7 cellular contexts compared by ENCODE assay signal in the genomic region with DNA sequence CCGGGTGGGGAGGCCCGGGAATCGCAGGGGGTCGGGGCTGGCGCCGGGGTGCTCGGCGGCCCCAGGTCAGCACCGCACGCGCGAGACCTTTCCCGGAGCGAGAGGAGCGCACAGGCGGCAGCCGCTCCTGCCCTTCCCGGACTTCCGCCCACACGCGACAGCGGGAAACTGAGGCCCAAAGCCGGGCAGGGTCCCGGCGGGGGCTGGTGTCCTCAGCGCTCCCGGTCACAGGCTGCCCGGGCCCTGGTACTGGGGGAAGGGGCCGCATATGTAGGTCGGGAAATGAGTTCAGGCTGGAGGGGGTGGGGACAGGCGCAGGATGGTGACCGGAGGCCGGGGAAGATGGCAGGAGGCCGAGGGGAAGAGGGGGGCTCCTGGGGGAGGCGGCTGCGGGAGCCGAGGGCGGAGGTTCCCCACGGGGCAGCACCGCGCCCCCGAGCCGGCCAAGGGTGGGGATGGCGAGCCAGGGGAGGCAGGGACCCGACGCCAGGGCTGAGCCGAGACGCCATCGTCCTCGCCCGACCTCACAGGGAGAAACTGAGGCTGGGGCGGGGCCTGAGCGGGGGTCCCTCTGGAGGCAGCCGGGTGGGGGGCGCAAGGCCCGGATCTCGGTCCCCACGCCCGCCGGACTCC. TPM values are rescaled to one million over a fixed set of nuclear protein-coding genes. Genes with fewer than 3 reads are reported as not detected.
A peak's percentile ranks its signal among the peaks of the same experiment; 100 is the strongest.
DNase-seq lines count a peak whose midpoint lies in the region; ATAC-seq lines count a peak whose summit lies in the region.
"Had no signal": no experiment of that assay in that cellular context is flagged by ENCODE, and none has a peak within 500 bp of the region (broad histone marks: within the 10 kb centered on the region; RNA-seq: fewer than 3 reads in every experiment).

No MANE protein-coding gene starts in this region.

- H3K4me1 ChIP-seq in esophagus (ENCODE audit: control insufficient read depth in 2 of 2, insufficient read depth in 2 of 2, low read length in 1 of 2) = peaks cover under 1 to 37% of the 10 kb centered on the region in 2 donors

- no peak overlapping the region for H3K27ac Mint-ChIP-seq in stimulated activated naive CD8-positive, alpha-beta T cell treated with anti-CD3 and anti-CD28 coated beads, Interleukin-15, amount 100 ng/mL, for 72 hours
- no peak overlapping the region for H3K27ac Mint-ChIP-seq in activated T-helper 1 cell treated with anti-CD3 and anti-CD28 coated beads, Interleukin-12 subunit alpha, Interleukin-12 subunit beta, Interleukin-2, Interleukin-4 antibody, amounts not matched to agents 30 ng/mL and 10 ng/mL and 1 ng/mL, durations not matched to agents 14 hours and 24 hours and 36 hours

- peaks cover 30% of the 10 kb centered on the region for H3K27me3 Mint-ChIP-seq in stimulated activated naive CD8-positive, alpha-beta T cell treated with anti-CD3 and anti-CD28 coated beads, Interleukin-15, amount 100 ng/mL, for 72 hours
- H3K27me3 Mint-ChIP-seq in activated T-helper 1 cell treated with anti-CD3 and anti-CD28 coated beads, Interleukin-12 subunit alpha, Interleukin-12 subunit beta, Interleukin-2, Interleukin-4 antibody, amounts not matched to agents 30 ng/mL and 10 ng/mL and 1 ng/mL, durations not matched to agents 14 hours and 24 hours and 36 hours (ENCODE audit: insufficient read depth) = peaks cover 21% of the 10 kb centered on the region

- no peaks in the 10 kb centered on the region for H3K27me3 ChIP-seq in esophagus (ENCODE audit: control insufficient read depth in 1 of 2, insufficient read depth in 2 of 2, low read length in 2 of 2)

- H3K4me3 Mint-ChIP-seq in stimulated activated naive CD8-positive, alpha-beta T cell treated with anti-CD3 and anti-CD28 coated beads, Interleukin-15, amount 100 ng/mL, for 72 hours = peak overlapping the region; percentile 69 to 70
- no peak overlapping the region for H3K4me3 Mint-ChIP-seq in activated T-helper 1 cell treated with anti-CD3 and anti-CD28 coated beads, Interleukin-12 subunit alpha, Interleukin-12 subunit beta, Interleukin-2, Interleukin-4 antibody, amounts not matched to agents 30 ng/mL and 10 ng/mL and 1 ng/mL, durations not matched to agents 14 hours and 24 hours and 36 hours

- H3K27ac ChIP-seq in esophagus (ENCODE audit: low read depth in 2 of 2, low read length in 1 of 2) = no peak overlapping the region

- H3K4me3 ChIP-seq in esophagus (ENCODE audit: low read depth in 1 of 2, low read length in 2 of 2) = peak overlapping the region; percentile 52 to 56

- ATAC-seq in stimulated activated naive CD8-positive, alpha-beta T cell treated with anti-CD3 and anti-CD28 coated beads, Interleukin-15, amount 100 ng/mL, for 72 hours = no peak
- no peak for ATAC-seq in HG02981 (IDR thresholded peaks at IDR 0.05; ENCODE audit: unreplicated experiment)

- H3K9me3 ChIP-seq in esophagus (ENCODE audit: control insufficient read depth in 2 of 2, insufficient read depth in 1 of 2, low read depth in 1 of 2, low read length in 1 of 2) = no peaks in the 10 kb centered on the region

- 0 to 1% methylated on average over 35 to 60 of the region's 60 CpGs for WGBS in esophagus, 2 donors

- peaks cover 0 to 4% of the 10 kb centered on the region in 2 donors for H3K36me3 ChIP-seq in esophagus (ENCODE audit: control insufficient read depth in 2 of 2, insufficient read depth in 2 of 2, low read length in 1 of 2)

- intact Hi-C loops in activated T-helper 1 cell treated with anti-CD3 and anti-CD28 coated beads, Interleukin-12 subunit alpha, Interleukin-12 subunit beta, Interleukin-2, Interleukin-4 antibody, amounts not matched to agents 30 ng/mL and 10 ng/mL and 1 ng/mL, durations not matched to agents 14 hours and 24 hours and 36 hours (cut with micrococcal nuclease) = no loop called here

- H3K4me1 Mint-ChIP-seq in stimulated activated naive CD8-positive, alpha-beta T cell treated with anti-CD3 and anti-CD28 coated beads, Interleukin-15, amount 100 ng/mL, for 72 hours = peaks cover 37% of the 10 kb centered on the region
- peaks cover 23% of the 10 kb centered on the region for H3K4me1 Mint-ChIP-seq in activated T-helper 1 cell treated with anti-CD3 and anti-CD28 coated beads, Interleukin-12 subunit alpha, Interleukin-12 subunit beta, Interleukin-2, Interleukin-4 antibody, amounts not matched to agents 30 ng/mL and 10 ng/mL and 1 ng/mL, durations not matched to agents 14 hours and 24 hours and 36 hours (ENCODE audit: low read depth)

- DNase-seq in NCI-H1105 treated with DMSO at 0.1 percent for 48 hours (lab: John Stamatoyannopoulos, UW) = peak; percentile 6
- DNase-seq in NCI-H1105 (lab: John Stamatoyannopoulos, UW) = no peak
- no peak for DNase-seq in stimulated activated naive CD8-positive, alpha-beta T cell treated with anti-CD3 and anti-CD28 coated beads, Interleukin-15, amount 100 ng/mL, for 72 hours
- DNase-seq in activated T-helper 1 cell treated with anti-CD3 and anti-CD28 coated beads, Interleukin-12 subunit alpha, Interleukin-12 subunit beta, Interleukin-2, Interleukin-4 antibody, amounts not matched to agents 30 ng/mL and 10 ng/mL and 1 ng/mL, durations not matched to agents 14 hours and 24 hours and 36 hours (ENCODE audit: low spot score) = no peak
- DNase-seq: AML-193 had no signal

- no peaks in the 10 kb centered on the region for H3K9me3 Mint-ChIP-seq in stimulated activated naive CD8-positive, alpha-beta T cell treated with anti-CD3 and anti-CD28 coated beads, Interleukin-15, amount 100 ng/mL, for 72 hours
- no peaks in the 10 kb centered on the region for H3K9me3 Mint-ChIP-seq in activated T-helper 1 cell treated with anti-CD3 and anti-CD28 coated beads, Interleukin-12 subunit alpha, Interleukin-12 subunit beta, Interleukin-2, Interleukin-4 antibody, amounts not matched to agents 30 ng/mL and 10 ng/mL and 1 ng/mL, durations not matched to agents 14 hours and 24 hours and 36 hours

- no peaks in the 10 kb centered on the region for H3K36me3 Mint-ChIP-seq in activated T-helper 1 cell treated with anti-CD3 and anti-CD28 coated beads, Interleukin-12 subunit alpha, Interleukin-12 subunit beta, Interleukin-2, Interleukin-4 antibody, amounts not matched to agents 30 ng/mL and 10 ng/mL and 1 ng/mL, durations not matched to agents 14 hours and 24 hours and 36 hours (ENCODE audit: low read depth)

RNA-seq across cellular contexts. Expression of a gene that starts 0.7 kb away (rescaled TPM):
- polyA plus RNA-seq in esophagus = 1 to 10 TPM in 1 of 2 donors, under 1 TPM in 1; 0.95 to 1.3 TPM
- 1.5 and 1.8 TPM in 2 replicates for total RNA-seq in activated T-helper 1 cell treated with anti-CD3 and anti-CD28 coated beads, Interleukin-12 subunit alpha, Interleukin-12 subunit beta, Interleukin-2, Interleukin-4 antibody, amounts not matched to agents 30 ng/mL and 10 ng/mL and 1 ng/mL, durations not matched to agents 14 hours and 24 hours and 36 hours

RNA-seq across cellular contexts. Expression of a gene that starts 4.4 kb away (rescaled TPM):
- 100 to 1,000 TPM; 234 to 289 TPM for polyA plus RNA-seq in esophagus
- total RNA-seq in activated T-helper 1 cell treated with anti-CD3 and anti-CD28 coated beads, Interleukin-12 subunit alpha, Interleukin-12 subunit beta, Interleukin-2, Interleukin-4 antibody, amounts not matched to agents 30 ng/mL and 10 ng/mL and 1 ng/mL, durations not matched to agents 14 hours and 24 hours and 36 hours = 234 and 239 TPM in 2 replicates

RNA-seq across cellular contexts. Expression of a gene that starts 11.2 kb away (rescaled TPM):
- 10 to 100 TPM; 36.4 to 38.7 TPM for polyA plus RNA-seq in esophagus
- 87.6 and 91.6 TPM in 2 replicates for total RNA-seq in activated T-helper 1 cell treated with anti-CD3 and anti-CD28 coated beads, Interleukin-12 subunit alpha, Interleukin-12 subunit beta, Interleukin-2, Interleukin-4 antibody, amounts not matched to agents 30 ng/mL and 10 ng/mL and 1 ng/mL, durations not matched to agents 14 hours and 24 hours and 36 hours

RNA-seq across cellular contexts. Expression of a gene that starts 31.6 kb away (rescaled TPM):
- polyA plus RNA-seq in esophagus = 10 to 100 TPM; 38.8 to 61.4 TPM
- 69.6 and 71.3 TPM in 2 replicates for total RNA-seq in activated T-helper 1 cell treated with anti-CD3 and anti-CD28 coated beads, Interleukin-12 subunit alpha, Interleukin-12 subunit beta, Interleukin-2, Interleukin-4 antibody, amounts not matched to agents 30 ng/mL and 10 ng/mL and 1 ng/mL, durations not matched to agents 14 hours and 24 hours and 36 hours

RNA-seq across cellular contexts. Expression of a gene that starts 32.0 kb away (rescaled TPM):
- 100 to 1,000 TPM; 231 to 265 TPM for polyA plus RNA-seq in esophagus
- 245 and 256 TPM in 2 replicates for total RNA-seq in activated T-helper 1 cell treated with anti-CD3 and anti-CD28 coated beads, Interleukin-12 subunit alpha, Interleukin-12 subunit beta, Interleukin-2, Interleukin-4 antibody, amounts not matched to agents 30 ng/mL and 10 ng/mL and 1 ng/mL, durations not matched to agents 14 hours and 24 hours and 36 hours
